8 cellular contexts compared by ENCODE assay signal in the genomic region with DNA sequence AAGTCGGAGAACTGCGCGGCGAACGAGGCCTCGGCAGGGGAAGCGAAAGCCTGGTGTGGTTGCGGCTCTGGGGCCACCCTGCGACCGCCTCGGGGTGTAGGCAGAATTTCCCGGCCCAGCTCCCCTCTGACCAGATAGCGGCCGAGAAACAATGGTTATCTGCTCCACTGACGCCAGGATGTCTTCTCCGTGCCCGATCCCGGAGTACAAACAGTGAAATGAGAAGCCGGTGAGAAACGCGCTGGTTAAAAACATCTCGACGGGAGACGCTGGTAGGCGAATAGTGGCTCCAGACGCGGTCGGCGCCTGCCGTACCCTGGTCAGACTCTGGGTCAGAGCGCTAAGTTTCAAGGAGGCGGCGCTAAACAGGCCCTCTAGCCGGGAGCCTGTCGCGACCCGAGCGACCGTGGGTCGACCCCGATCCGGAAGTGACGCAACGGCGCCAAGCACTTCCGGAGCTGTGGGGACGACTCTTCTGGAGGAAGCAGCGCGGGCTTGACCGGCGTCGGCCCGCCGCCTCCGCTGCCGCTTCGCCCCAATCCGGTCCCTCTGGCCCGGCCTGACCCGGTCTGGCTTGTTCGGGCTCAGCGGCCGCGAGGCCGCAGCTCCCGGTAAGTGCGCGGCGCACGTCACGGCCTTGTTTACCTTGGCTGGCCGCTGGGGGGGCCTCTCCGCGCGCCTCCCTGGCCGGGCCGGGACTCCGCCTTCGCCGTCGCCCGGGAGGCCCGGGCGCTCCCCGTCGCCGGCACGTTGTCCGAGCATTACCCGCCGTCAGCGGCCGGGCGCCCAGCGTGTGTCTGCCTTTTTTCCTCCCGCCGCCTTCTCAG. TPM values are rescaled to one million over a fixed set of nuclear protein-coding genes. Genes with fewer than 3 reads are reported as not detected.
DNase-seq lines count a peak whose midpoint lies in the region; ATAC-seq and TF ChIP-seq lines count a peak whose summit lies in the region.

A gene (plus strand): TSS at position 455 of the 827 bp plus-strand sequence. CDS start 8,717 bp downstream, outside the sequence.

- peak within 1 kb of the TSS; percentile 95 for H3K4me3 ChIP-seq in endodermal cell (ENCODE audit: low read length)

- H3K9ac ChIP-seq in endodermal cell (ENCODE audit: extremely low read depth, low read length, poor library complexity, severe bottlenecking): peak within 1 kb of the TSS; percentile 90

- no peaks in the 10 kb centered on the region for H3K27me3 Mint-ChIP-seq in activated CD8-positive, alpha-beta memory T cell treated with anti-CD3 and anti-CD28 coated beads, Interleukin-2, amount 10 ng/mL, durations not matched to agents 7 days and 5 days
- no peaks in the 10 kb centered on the region for H3K27me3 Mint-ChIP-seq in endodermal cell (ENCODE audit: insufficient read depth)

- peaks cover 15% of the 10 kb centered on the region for H3K36me3 ChIP-seq in endodermal cell (ENCODE audit: control insufficient read depth, insufficient read depth, low read length)

- peak; percentile 27 for TF ChIP-seq CTCF in endodermal cell (conservative IDR thresholded peaks at IDR 0.05)

- H3K36me3 Mint-ChIP-seq in activated CD8-positive, alpha-beta memory T cell treated with anti-CD3 and anti-CD28 coated beads, Interleukin-2, amount 10 ng/mL, durations not matched to agents 7 days and 5 days: peaks cover 15% of the 10 kb centered on the region
- H3K36me3 Mint-ChIP-seq in endodermal cell (ENCODE audit: low read depth): peaks cover 9% of the 10 kb centered on the region

- H3K4me3 Mint-ChIP-seq in activated CD8-positive, alpha-beta memory T cell treated with anti-CD3 and anti-CD28 coated beads, Interleukin-2, amount 10 ng/mL, durations not matched to agents 7 days and 5 days: peak within 1 kb of the TSS; percentile 85
- H3K4me3 Mint-ChIP-seq in endodermal cell: peak within 1 kb of the TSS; percentile 88

- peak within 1 kb of the TSS; percentile 96 for H3K27ac ChIP-seq in endodermal cell (ENCODE audit: low read depth, low read length)

- ATAC-seq in GM19438 (IDR thresholded peaks at IDR 0.05; ENCODE audit: low read depth, unreplicated experiment) (peak; percentile 81), HG03575 (IDR thresholded peaks at IDR 0.05; ENCODE audit: extremely low read depth, insufficient number of reproducible peaks, low FRiP score, unreplicated experiment) (peak; percentile 37)
- peak; percentile 84 for ATAC-seq in activated CD8-positive, alpha-beta memory T cell treated with anti-CD3 and anti-CD28 coated beads, Interleukin-2, amount 10 ng/mL, durations not matched to agents 7 days and 5 days

- no peaks in the 10 kb centered on the region for H3K4me1 ChIP-seq in endodermal cell (ENCODE audit: control insufficient read depth, insufficient read depth, low read length)

- no peaks in the 10 kb centered on the region for H3K27me3 ChIP-seq in endodermal cell (ENCODE audit: control insufficient read depth, insufficient read depth, low read length, poor library complexity, severe bottlenecking)

- H3K4me1 Mint-ChIP-seq in activated CD8-positive, alpha-beta memory T cell treated with anti-CD3 and anti-CD28 coated beads, Interleukin-2, amount 10 ng/mL, durations not matched to agents 7 days and 5 days: peaks cover 27% of the 10 kb centered on the region
- peaks cover 6% of the 10 kb centered on the region for H3K4me1 Mint-ChIP-seq in endodermal cell

- CTCF ChIA-PET in activated CD8-positive, alpha-beta memory T cell treated with anti-CD3 and anti-CD28 coated beads, Interleukin-2, amount 10 ng/mL, durations not matched to agents 7 days and 5 days (lab: Charles Lee): interaction anchor here (0.6 to 2.7 kb wide), 15 partner anchors 8 to 255 kb away, joined by 3 to 31 read pairs (median 4); a partner anchor contains a TSS

- peak; percentile 87 for DNase-seq in CMK (ENCODE audit: low read depth)
- peak; percentile 86 for DNase-seq in NOMO-1 treated with dmso at 0.1 percent for 144 hours (lab: John Stamatoyannopoulos, UW; ENCODE audit: unreplicated experiment)
- peak; percentile 96 for DNase-seq in activated CD8-positive, alpha-beta memory T cell treated with anti-CD3 and anti-CD28 coated beads, Interleukin-2, amount 10 ng/mL, durations not matched to agents 7 days and 5 days
- peak; percentile 97 for DNase-seq in endodermal cell
- DNase-seq in mesenteric fat pad (ENCODE audit: low spot score): peak; percentile 99
- peak; percentile 70 to 82 for DNase-seq in stimulated activated CD8-positive, alpha-beta memory T cell treated with anti-CD3 and anti-CD28 coated beads, Interleukin-15, amount 100 ng/mL, for 4 hours (ENCODE audit: low read depth in 2 of 2)

- H3K27ac Mint-ChIP-seq in activated CD8-positive, alpha-beta memory T cell treated with anti-CD3 and anti-CD28 coated beads, Interleukin-2, amount 10 ng/mL, durations not matched to agents 7 days and 5 days: peak within 1 kb of the TSS; percentile 100
- H3K27ac Mint-ChIP-seq in endodermal cell: peak within 1 kb of the TSS; percentile 98

- H3K9me3 ChIP-seq in endodermal cell (ENCODE audit: control insufficient read depth, low read length): no peaks in the 10 kb centered on the region

- 0 to 1% methylated on average over 63 to 97 of the region's 97 CpGs for WGBS in endodermal cell (ENCODE audit: insufficient coverage in 1 of 2, insufficient read length in 1 of 2), 2 experiments

- H3K9me3 Mint-ChIP-seq in activated CD8-positive, alpha-beta memory T cell treated with anti-CD3 and anti-CD28 coated beads, Interleukin-2, amount 10 ng/mL, durations not matched to agents 7 days and 5 days (ENCODE audit: low read depth): no peaks in the 10 kb centered on the region
- no peaks in the 10 kb centered on the region for H3K9me3 Mint-ChIP-seq in endodermal cell

RNA-seq across cellular contexts. Expression of the gene that starts here (rescaled TPM):
- total RNA-seq in activated CD8-positive, alpha-beta memory T cell treated with anti-CD3 and anti-CD28 coated beads, Interleukin-2, amount 10 ng/mL, durations not matched to agents 7 days and 5 days: 100 to 1,000 TPM; 118 to 156 TPM
- total RNA-seq in endodermal cell (100 to 1,000 TPM in 1 of 2 donors, 10 to 100 TPM in 1; 86.6 to 113 TPM), mesenteric fat pad (92.3 TPM)
- 65.9 TPM for polyA plus RNA-seq in endodermal cell (2013, experiment 1 of 2)
- polyA plus RNA-seq in endodermal cell (2013, experiment 2 of 2): 65.7 TPM

Comparison
In these comparisons a context has a peak if more than half of its experiments do, and no peak if none do; other contexts are left out.
1. Peak in every context shown above with its lines: DNase-seq, ATAC-seq, H3K4me3 ChIP-seq and H3K27ac ChIP-seq.